In genomic region chr10:119393845-119394244, GRCh38 we compare ENCODE assay signal across 20 cellular contexts.
A peak's percentile ranks its signal among the peaks of the same experiment; 100 is the strongest.
DNase-seq lines count a peak whose midpoint lies in the region; ATAC-seq and TF ChIP-seq lines count a peak whose summit lies in the region.
"Had no signal": no experiment of that assay in that cellular context is flagged by ENCODE, and none has a peak within 500 bp of the region (broad histone marks: within the 10 kb centered on the region; RNA-seq: fewer than 3 reads in every experiment).

No MANE protein-coding gene starts in this region.

- peaks cover 0 to 23% (median 4%) of the 10 kb centered on the region in 3 experiments for H3K36me3 ChIP-seq in naive thymus-derived CD4-positive, alpha-beta T cell (ENCODE audit: control insufficient read depth in 2 of 3, insufficient read depth in 3 of 3, low read length in 3 of 3)
- no peaks in the 10 kb centered on the region for H3K36me3 ChIP-seq in colonic mucosa
- no peaks in the 10 kb centered on the region for H3K36me3 ChIP-seq in vagina
- H3K36me3 ChIP-seq in Peyer's patch = no peaks in the 10 kb centered on the region
- H3K36me3 ChIP-seq: adrenal gland, SJCRH30 had no signal

- no peaks in the 10 kb centered on the region for H3K4me1 ChIP-seq in naive thymus-derived CD4-positive, alpha-beta T cell (ENCODE audit: control insufficient read depth in 2 of 2, insufficient read depth in 2 of 2, low read length in 2 of 2)
- H3K4me1 ChIP-seq in colonic mucosa = peaks cover 6% of the 10 kb centered on the region
- H3K4me1 ChIP-seq in vagina = peaks cover 33% of the 10 kb centered on the region
- H3K4me1 ChIP-seq in Peyer's patch = peaks cover 0 to 15% (median 9%) of the 10 kb centered on the region in 4 donors

- H3K4me1 Mint-ChIP-seq in stimulated activated naive CD8-positive, alpha-beta T cell treated with anti-CD3 and anti-CD28 coated beads, Interleukin-15, Interleukin-2, amounts not matched to agents 100 ng/mL and 50 ng/mL, for 24 hours (ENCODE audit: low read depth) = peaks cover 38% of the 10 kb centered on the region
- H3K4me1 Mint-ChIP-seq in activated naive CD8-positive, alpha-beta T cell (ENCODE audit: low read depth) = peaks cover 12% of the 10 kb centered on the region
- peaks cover 11 to 28% (median 15%) of the 10 kb centered on the region in 7 donors for H3K4me1 Mint-ChIP-seq in naive thymus-derived CD4-positive, alpha-beta T cell

- no peak for ATAC-seq in stimulated activated naive CD8-positive, alpha-beta T cell treated with anti-CD3 and anti-CD28 coated beads, Interleukin-15, Interleukin-2, amounts not matched to agents 100 U/mL and 50 U/mL, for 24 hours
- ATAC-seq in naive thymus-derived CD4-positive, alpha-beta T cell = no peak
- ATAC-seq: activated T-cell treated with anti-CD3 and anti-CD28 coated beads, Interleukin-2, amount 50 U/mL, for 4 hours; gastroesophageal sphincter; left colon; sciatic nerve had no signal

- H3K27me3 ChIP-seq in naive thymus-derived CD4-positive, alpha-beta T cell (ENCODE audit: control insufficient read depth in 2 of 2, insufficient read depth in 2 of 2, low read length in 2 of 2) = no peaks in the 10 kb centered on the region
- no peaks in the 10 kb centered on the region for H3K27me3 ChIP-seq in colonic mucosa
- no peaks in the 10 kb centered on the region for H3K27me3 ChIP-seq in vagina
- no peaks in the 10 kb centered on the region for H3K27me3 ChIP-seq in Peyer's patch
- H3K27me3 ChIP-seq: adrenal gland, dorsolateral prefrontal cortex, gastroesophageal sphincter, SJCRH30 had no signal

- no peaks in the 10 kb centered on the region for H3K9me3 Mint-ChIP-seq in stimulated activated naive CD8-positive, alpha-beta T cell treated with anti-CD3 and anti-CD28 coated beads, Interleukin-15, Interleukin-2, amounts not matched to agents 100 ng/mL and 50 ng/mL, for 24 hours
- H3K9me3 Mint-ChIP-seq in activated naive CD8-positive, alpha-beta T cell (ENCODE audit: low read depth) = no peaks in the 10 kb centered on the region
- H3K9me3 Mint-ChIP-seq in naive thymus-derived CD4-positive, alpha-beta T cell = peaks cover 0 to 2% (median 0%) of the 10 kb centered on the region in 11 donors
- H3K9me3 Mint-ChIP-seq: activated T-cell treated with anti-CD3 and anti-CD28 coated beads, Interleukin-2, amount 50 U/mL, for 4 hours had no signal

- peak overlapping the region; percentile 32 for H3K4me3 Mint-ChIP-seq in stimulated activated naive CD8-positive, alpha-beta T cell treated with anti-CD3 and anti-CD28 coated beads, Interleukin-15, Interleukin-2, amounts not matched to agents 100 ng/mL and 50 ng/mL, for 24 hours
- no peak overlapping the region for H3K4me3 Mint-ChIP-seq in activated naive CD8-positive, alpha-beta T cell
- no peak overlapping the region for H3K4me3 Mint-ChIP-seq in naive thymus-derived CD4-positive, alpha-beta T cell
- H3K4me3 Mint-ChIP-seq: activated T-cell treated with anti-CD3 and anti-CD28 coated beads, Interleukin-2, amount 50 U/mL, for 4 hours had no signal

- CTCF ChIA-PET in naive thymus-derived CD4-positive, alpha-beta T cell (lab: Charles Lee) = no interaction called here

- TF ChIP-seq POLR2A in vagina (IDR thresholded peaks at IDR 0.05) = no peak
- TF ChIP-seq POLR2A in Peyer's patch (IDR thresholded peaks at IDR 0.05) = no peak

- H3K27ac Mint-ChIP-seq in stimulated activated naive CD8-positive, alpha-beta T cell treated with anti-CD3 and anti-CD28 coated beads, Interleukin-15, Interleukin-2, amounts not matched to agents 100 ng/mL and 50 ng/mL, for 24 hours = peak overlapping the region; percentile 91
- H3K27ac Mint-ChIP-seq in activated naive CD8-positive, alpha-beta T cell = peak overlapping the region; percentile 79
- peak overlapping the region in 5 of 9 donors; percentile 47 to 86 (median 63) for H3K27ac Mint-ChIP-seq in naive thymus-derived CD4-positive, alpha-beta T cell

- peaks cover under 1% of the 10 kb centered on the region for H3K36me3 Mint-ChIP-seq in stimulated activated naive CD8-positive, alpha-beta T cell treated with anti-CD3 and anti-CD28 coated beads, Interleukin-15, Interleukin-2, amounts not matched to agents 100 ng/mL and 50 ng/mL, for 24 hours (ENCODE audit: low read depth)
- peaks cover 2% of the 10 kb centered on the region for H3K36me3 Mint-ChIP-seq in activated naive CD8-positive, alpha-beta T cell
- H3K36me3 Mint-ChIP-seq in naive thymus-derived CD4-positive, alpha-beta T cell = peaks cover 0 to 16% (median 5%) of the 10 kb centered on the region in 5 donors

- no peak overlapping the region for H3K4me3 ChIP-seq in naive thymus-derived CD4-positive, alpha-beta T cell (ENCODE audit: low read length)
- H3K4me3 ChIP-seq in colonic mucosa (no peak overlapping the region), vagina (no peak overlapping the region), Peyer's patch (no peak overlapping the region)
- H3K4me3 ChIP-seq: adrenal gland, dorsolateral prefrontal cortex, gastroesophageal sphincter, SJCRH30 had no signal

- no peak for TF ChIP-seq CTCF in colonic mucosa (IDR thresholded peaks at IDR 0.05)
- no peak for TF ChIP-seq CTCF in vagina (IDR thresholded peaks at IDR 0.05)
- TF ChIP-seq CTCF in Peyer's patch (IDR thresholded peaks at IDR 0.05) = no peak

- DNase-seq in stimulated activated naive CD8-positive, alpha-beta T cell treated with anti-CD3 and anti-CD28 coated beads, Interleukin-15, Interleukin-2, amounts not matched to agents 100 U/mL and 50 U/mL, for 24 hours = no peak
- no peak for DNase-seq in naive thymus-derived CD4-positive, alpha-beta T cell
- DNase-seq in colonic mucosa (no peak), vagina (ENCODE audit: extremely low spot score in 2 of 2) (no peak), NCI-H187 (lab: John Stamatoyannopoulos, UW) (no peak), Peyer's patch (no peak)
- DNase-seq: activated CD4-positive, alpha-beta T cell treated with anti-CD3 and anti-CD28 coated beads for 4 hours; activated T-cell treated with anti-CD3 and anti-CD28 coated beads, Interleukin-2, amount 50 U/mL, for 4 hours; adrenal gland; dorsolateral prefrontal cortex; left colon; NCI-H1105 treated with DMSO at 0.1 percent for 48 hours; NCI-H2171 treated with DMSO at 0.1 percent for 48 hours; OCI-M1; SJCRH30; T1000 had no signal

- no peak overlapping the region for H3K9ac ChIP-seq in colonic mucosa (ENCODE audit: low read depth in 2 of 2, low read length in 2 of 2)

- intact Hi-C loops in naive thymus-derived CD4-positive, alpha-beta T cell (cut with micrococcal nuclease) = no loop called here
- intact Hi-C loops in colonic mucosa (cut with DNase I) = no loop called here
- intact Hi-C loops in vagina (cut with DNase I) = no loop called here

- H3K27ac ChIP-seq in naive thymus-derived CD4-positive, alpha-beta T cell (ENCODE audit: low read depth, low read length) = no peak overlapping the region
- no peak overlapping the region for H3K27ac ChIP-seq in colonic mucosa
- H3K27ac ChIP-seq in vagina = no peak overlapping the region
- H3K27ac ChIP-seq in Peyer's patch = peak overlapping the region in 1 of 4 donors; percentile 35
- H3K27ac ChIP-seq: adrenal gland, dorsolateral prefrontal cortex, SJCRH30 had no signal

- H3K27me3 Mint-ChIP-seq in stimulated activated naive CD8-positive, alpha-beta T cell treated with anti-CD3 and anti-CD28 coated beads, Interleukin-15, Interleukin-2, amounts not matched to agents 100 ng/mL and 50 ng/mL, for 24 hours = no peaks in the 10 kb centered on the region
- no peaks in the 10 kb centered on the region for H3K27me3 Mint-ChIP-seq in activated naive CD8-positive, alpha-beta T cell
- no peaks in the 10 kb centered on the region for H3K27me3 Mint-ChIP-seq in naive thymus-derived CD4-positive, alpha-beta T cell

- no peaks in the 10 kb centered on the region for H3K9me3 ChIP-seq in naive thymus-derived CD4-positive, alpha-beta T cell (ENCODE audit: control insufficient read depth in 2 of 3, low read length in 3 of 3)
- H3K9me3 ChIP-seq in colonic mucosa (no peaks in the 10 kb centered on the region), vagina (no peaks in the 10 kb centered on the region), Peyer's patch (no peaks in the 10 kb centered on the region)
- H3K9me3 ChIP-seq: adrenal gland, gastroesophageal sphincter, SJCRH30 had no signal

- POLR2A ChIA-PET in naive thymus-derived CD4-positive, alpha-beta T cell (lab: Charles Lee) = no interaction called here
